1 cellular context compared by ENCODE assay signal in genomic region chr5:176384366-176384930, GRCh38.
TF ChIP-seq lines count a peak whose summit lies in the region.

No MANE protein-coding gene starts in this region.

TF ChIP-seq in GM12878, 131 proteins besides CTCF, POLR2A, EP300 and RAD21:
- no peak for TF ChIP-seq PAX8 (IDR thresholded peaks at IDR 0.05)
- no peak for TF ChIP-seq PAX5 (IDR thresholded peaks at IDR 0.05; ENCODE audit: borderline replicate concordance, low read depth, low read length)
- TF ChIP-seq EZH2 (IDR thresholded peaks at IDR 0.05; ENCODE audit: borderline replicate concordance, control insufficient read depth, low read depth, low read length), result no peak
- no peak for TF ChIP-seq ELK1 (IDR thresholded peaks at IDR 0.05; ENCODE audit: low read depth, low read length)
- no peak for TF ChIP-seq RCOR1 (conservative IDR thresholded peaks at IDR 0.05; ENCODE audit: low read depth, low read length)
- TF ChIP-seq FOXM1 (IDR thresholded peaks at IDR 0.05; ENCODE audit: low read depth, low read length), result no peak
- no peak for TF ChIP-seq ETV6 (conservative IDR thresholded peaks at IDR 0.05 in 1 of 2, IDR thresholded peaks at IDR 0.05 in 1 of 2; ENCODE audit: borderline replicate concordance in 1 of 2, low read depth in 1 of 2)
- TF ChIP-seq TCF12 (IDR thresholded peaks at IDR 0.05; ENCODE audit: low read depth, low read length), result no peak
- no peak for TF ChIP-seq RBBP5 (conservative IDR thresholded peaks at IDR 0.05)
- no peak for TF ChIP-seq ZNF274 (IDR thresholded peaks at IDR 0.05; ENCODE audit: insufficient read depth, insufficient read length)
- TF ChIP-seq TBL1XR1 (IDR thresholded peaks at IDR 0.05; ENCODE audit: low read depth, low read length), result no peak
- TF ChIP-seq BCL11A (IDR thresholded peaks at IDR 0.05; ENCODE audit: low read depth, low read length), result no peak
- no peak for TF ChIP-seq RUNX3 (IDR thresholded peaks at IDR 0.05; ENCODE audit: low read length)
- TF ChIP-seq CBX3 (IDR thresholded peaks at IDR 0.05; ENCODE audit: borderline replicate concordance, low read depth), result no peak
- no peak for TF ChIP-seq SPI1 (IDR thresholded peaks at IDR 0.05; ENCODE audit: borderline replicate concordance, insufficient read depth, low read depth, low read length)
- no peak for TF ChIP-seq KAT2A (conservative IDR thresholded peaks at IDR 0.05; ENCODE audit: control insufficient read depth, low read depth, low read length)
- no peak for TF ChIP-seq CREB1 (IDR thresholded peaks at IDR 0.05; ENCODE audit: low read depth)
- no peak for TF ChIP-seq TARDBP (IDR thresholded peaks at IDR 0.05; ENCODE audit: borderline replicate concordance)
- TF ChIP-seq EED (IDR thresholded peaks at IDR 0.05; ENCODE audit: low read depth), result no peak
